8 cellular contexts compared by ENCODE assay signal in genomic region chr4:26885912-26886274, GRCh38. TPM values are rescaled to one million over a fixed set of nuclear protein-coding genes. Genes with fewer than 3 reads are reported as not detected.
DNase-seq lines count a peak whose midpoint lies in the region; ATAC-seq and TF ChIP-seq lines count a peak whose summit lies in the region.

No MANE protein-coding gene starts in this region.

- no peaks in the 10 kb centered on the region for H3K9me3 ChIP-seq in lower lobe of right lung

- TF ChIP-seq CTCF in lower lobe of right lung (IDR thresholded peaks at IDR 0.05), result no peak

- H3K27me3 ChIP-seq in lower lobe of right lung (ENCODE audit: low read depth), result no peaks in the 10 kb centered on the region

- peaks cover 45% of the 10 kb centered on the region for H3K4me1 ChIP-seq in lower lobe of right lung

- peak overlapping the region; percentile 2 for H3K4me3 ChIP-seq in lower lobe of right lung

- peak overlapping the region; percentile 56 for H3K27ac ChIP-seq in lower lobe of right lung

- DNase-seq in stimulated activated CD8-positive, alpha-beta memory T cell treated with anti-CD3 and anti-CD28 coated beads, Interleukin-12 subunit alpha, Interleukin-12 subunit beta, amount 100 ng/mL, for 1 hour (ENCODE audit: low read depth), result peak; percentile 18
- DNase-seq in stimulated activated CD8-positive, alpha-beta memory T cell treated with anti-CD3 and anti-CD28 coated beads, Interleukin-4, amount 100 ng/mL, for 48 hours, result no peak
- DNase-seq in RPMI8226 (peak; percentile 10), lower lobe of right lung (no peak), NCI-H146 (lab: John Stamatoyannopoulos, UW) (no peak), GOT3 (lab: John Stamatoyannopoulos, UW) (no peak), SW 1271 (lab: John Stamatoyannopoulos, UW) (no peak)

- intact Hi-C loops in lower lobe of right lung (cut with DNase I), result no loop called here

- ATAC-seq in HG02970 (IDR thresholded peaks at IDR 0.05; ENCODE audit: low FRiP score, unreplicated experiment) (peak; percentile 74), lower lobe of right lung (peak; percentile 85 to 90)

- no peaks in the 10 kb centered on the region for H3K36me3 ChIP-seq in lower lobe of right lung

RNA-seq across cellular contexts. Expression of gene STIM2, which starts 25.3 kb away (rescaled TPM):
- 43.9 TPM for total RNA-seq in lower lobe of right lung

Comparison
In these comparisons a context has a peak if more than half of its experiments do, and no peak if none do; other contexts are left out.
1. DNase-seq: peak in stimulated activated CD8-positive, alpha-beta memory T cell treated with anti-CD3 and anti-CD28 coated beads, Interleukin-12 subunit alpha, Interleukin-12 subunit beta, amount 100 ng/mL, for 1 hour (single experiment) and RPMI8226 (single experiment); none in stimulated activated CD8-positive, alpha-beta memory T cell treated with anti-CD3 and anti-CD28 coated beads, Interleukin-4, amount 100 ng/mL, for 48 hours (single experiment), lower lobe of right lung (single experiment), NCI-H146 (single experiment), GOT3 (single experiment) and SW 1271 (0 of 2).